Comparison of ENCODE assay signal across 14 cellular contexts in genomic region chr2:26702025-26702424, GRCh38. TPM values are rescaled to one million over a fixed set of nuclear protein-coding genes. Genes with fewer than 3 reads are reported as not detected.
"Had no signal": no experiment of that assay in that cellular context is flagged by ENCODE, and none has a peak within 500 bp of the region (broad histone marks: within the 10 kb centered on the region; RNA-seq: fewer than 3 reads in every experiment).

No MANE protein-coding gene starts in this region.

- H3K4me3 ChIP-seq: lung, suprapubic skin had no signal

- H3K36me3 ChIP-seq: suprapubic skin had no signal

- FAIRE-seq: urothelium cell line had no signal

- ATAC-seq: natural killer cell treated with Interleukin-12 subunit alpha and Interleukin-12 subunit beta and Interleukin-15 and Interleukin-18, amount 100 ng/mL, for 72 hours; sciatic nerve had no signal

- H3K27ac ChIP-seq: suprapubic skin had no signal

- H3K9me3 ChIP-seq: suprapubic skin had no signal

- DNase-seq: activated B cell treated with CpG ODN at 0.5 μM for 24 hours; activated CD4-positive, alpha-beta T cell treated with anti-CD3 and anti-CD28 coated beads, Interleukin-2, amount 10 ng/mL, durations not matched to agents 24 days and 14 days; activated CD8-positive, alpha-beta memory T cell treated with anti-CD3 and anti-CD28 coated beads for 24 hours; activated naive CD4-positive, alpha-beta T cell treated with anti-CD3 and anti-CD28 coated beads for 36 hours; erythroblast; hippocampal formation; kidney glomerular epithelial cell; nucleus accumbens; stimulated activated naive CD4-positive, alpha-beta T cell treated with Interleukin-2 at 50 U/mL for 16 hours had no signal

RNA-seq across cellular contexts. Expression of gene KCNK3, which starts 9.5 kb away (rescaled TPM):
- total RNA-seq: activated B cell treated with CpG ODN at 0.5 μM for 24 hours; activated CD4-positive, alpha-beta T cell treated with anti-CD3 and anti-CD28 coated beads, Interleukin-2, amount 10 ng/mL, durations not matched to agents 24 days and 14 days; activated naive CD4-positive, alpha-beta T cell treated with anti-CD3 and anti-CD28 coated beads for 36 hours; natural killer cell treated with Interleukin-12 subunit alpha and Interleukin-12 subunit beta and Interleukin-15 and Interleukin-18, amount 100 ng/mL, for 72 hours had no signal
